In genomic region chr18:62569081-62569480, GRCh38 we compare ENCODE assay signal across 21 cellular contexts. TPM values are rescaled to one million over a fixed set of nuclear protein-coding genes. Genes with fewer than 3 reads are reported as not detected.
DNase-seq lines count a peak whose midpoint lies in the region; ATAC-seq and TF ChIP-seq lines count a peak whose summit lies in the region.
"Had no signal": no experiment of that assay in that cellular context is flagged by ENCODE, and none has a peak within 500 bp of the region (broad histone marks: within the 10 kb centered on the region; RNA-seq: fewer than 3 reads in every experiment).

No MANE protein-coding gene starts in this region.

- H3K27ac Mint-ChIP-seq in activated T-helper 17 cell treated with anti-CD3 and anti-CD28 coated beads, Interleukin-2, amount 50 U/mL, for 72 hours, result peak overlapping the region; percentile 14
- H3K27ac Mint-ChIP-seq in activated naive CD4-positive, alpha-beta T cell treated with anti-CD3 and anti-CD28 coated beads for 36 hours, result no peak overlapping the region
- H3K27ac Mint-ChIP-seq: CD4-positive, CD25-positive, alpha-beta regulatory T cell; GM23338 had no signal

- no peak overlapping the region for H3K9ac ChIP-seq in BLaER1
- H3K9ac ChIP-seq: BLaER1 treated with 17β-estradiol and CSF1 and Interleukin-3, amounts not matched to agents 10 nM and 100 nM had no signal

- no peaks in the 10 kb centered on the region for H3K27me3 Mint-ChIP-seq in activated T-helper 17 cell treated with anti-CD3 and anti-CD28 coated beads, Interleukin-2, amount 50 U/mL, for 72 hours
- H3K27me3 Mint-ChIP-seq in activated naive CD4-positive, alpha-beta T cell treated with anti-CD3 and anti-CD28 coated beads for 36 hours (ENCODE audit: low read depth), result no peaks in the 10 kb centered on the region
- H3K27me3 Mint-ChIP-seq: CD4-positive, CD25-positive, alpha-beta regulatory T cell; CD8-positive, alpha-beta memory T cell had no signal

- no peak for ATAC-seq in activated T-helper 17 cell treated with anti-CD3 and anti-CD28 coated beads, Interleukin-2, amount 50 U/mL, for 72 hours (replicated peaks)
- ATAC-seq in HG03280 (IDR thresholded peaks at IDR 0.05; ENCODE audit: unreplicated experiment), result no peak
- ATAC-seq: GM12878, GM23338 had no signal

- H3K4me1 Mint-ChIP-seq in activated T-helper 17 cell treated with anti-CD3 and anti-CD28 coated beads, Interleukin-2, amount 50 U/mL, for 72 hours, result peaks cover 13% of the 10 kb centered on the region
- peaks cover 2% of the 10 kb centered on the region for H3K4me1 Mint-ChIP-seq in activated naive CD4-positive, alpha-beta T cell treated with anti-CD3 and anti-CD28 coated beads for 36 hours (ENCODE audit: low read depth)

- H3K9me3 ChIP-seq in BLaER1 (peaks cover 15% of the 10 kb centered on the region), tibial artery (no peaks in the 10 kb centered on the region)

- CTCF ChIA-PET in activated naive CD4-positive, alpha-beta T cell treated with anti-CD3 and anti-CD28 coated beads for 36 hours (lab: Charles Lee), result no interaction called here

- H3K27ac ChIP-seq in BLaER1 (no peak overlapping the region), tibial artery (no peak overlapping the region)
- H3K27ac ChIP-seq: BLaER1 treated with 17β-estradiol and CSF1 and Interleukin-3, amounts not matched to agents 10 nM and 100 nM; HL-60 had no signal

- peaks cover 99% of the 10 kb centered on the region for H3K36me3 Mint-ChIP-seq in activated T-helper 17 cell treated with anti-CD3 and anti-CD28 coated beads, Interleukin-2, amount 50 U/mL, for 72 hours (ENCODE audit: low read depth)
- peaks cover 35% of the 10 kb centered on the region for H3K36me3 Mint-ChIP-seq in activated naive CD4-positive, alpha-beta T cell treated with anti-CD3 and anti-CD28 coated beads for 36 hours (ENCODE audit: low read depth)

- DNase-seq in epithelial cell of esophagus (ENCODE audit: low read depth), result peak; percentile 50
- peak; percentile 39 for DNase-seq in renal cortical epithelial cell (ENCODE audit: low read depth)
- no peak for DNase-seq in tibial artery
- DNase-seq in NK-92 treated with Interleukin-12 subunit alpha and Interleukin-12 subunit beta, amount 100 ng/mL, for 24 hours (lab: John Stamatoyannopoulos, UW), result no peak
- no peak for DNase-seq in activated naive CD4-positive, alpha-beta T cell treated with anti-CD3 and anti-CD28 coated beads for 36 hours
- DNase-seq: 8988T; CD4-positive, CD25-positive, alpha-beta regulatory T cell; CD8-positive, alpha-beta memory T cell; COR-L47; DMS 273 treated with DMSO at 0.1 percent for 48 hours; DMS53; DND-41; EL; HCEC 1CT had no signal

- no peak for TF ChIP-seq CTCF in epithelial cell of esophagus (IDR thresholded peaks at IDR 0.05; ENCODE audit: insufficient read depth, low read depth, low read length, missing control alignments)
- no peak for TF ChIP-seq CTCF in tibial artery (IDR thresholded peaks at IDR 0.05)

- H4K20me1 ChIP-seq in BLaER1, result no peaks in the 10 kb centered on the region
- H4K20me1 ChIP-seq: BLaER1 treated with 17β-estradiol and CSF1 and Interleukin-3, amounts not matched to agents 10 nM and 100 nM had no signal

- peak overlapping the region; percentile 27; the same call in 1 of the 2 replicates for H3K4me2 ChIP-seq in BLaER1
- H3K4me2 ChIP-seq: GM23338 had no signal

- intact Hi-C loops in tibial artery (cut with DNase I; ENCODE audit: low total_unique reads), result no loop called here
- intact Hi-C loops in activated naive CD4-positive, alpha-beta T cell treated with anti-CD3 and anti-CD28 coated beads for 36 hours (cut with micrococcal nuclease), result no loop called here

- no peak overlapping the region for H3K4me3 Mint-ChIP-seq in activated T-helper 17 cell treated with anti-CD3 and anti-CD28 coated beads, Interleukin-2, amount 50 U/mL, for 72 hours
- no peak overlapping the region for H3K4me3 Mint-ChIP-seq in activated naive CD4-positive, alpha-beta T cell treated with anti-CD3 and anti-CD28 coated beads for 36 hours
- H3K4me3 Mint-ChIP-seq: CD4-positive, CD25-positive, alpha-beta regulatory T cell; CD8-positive, alpha-beta memory T cell; GM23338 had no signal

- H3K27me3 ChIP-seq in BLaER1 (no peaks in the 10 kb centered on the region), tibial artery (no peaks in the 10 kb centered on the region)
- H3K27me3 ChIP-seq: BLaER1 treated with 17β-estradiol and CSF1 and Interleukin-3, amounts not matched to agents 10 nM and 100 nM had no signal

- H3K9me3 Mint-ChIP-seq in activated T-helper 17 cell treated with anti-CD3 and anti-CD28 coated beads, Interleukin-2, amount 50 U/mL, for 72 hours, result no peaks in the 10 kb centered on the region
- no peaks in the 10 kb centered on the region for H3K9me3 Mint-ChIP-seq in activated naive CD4-positive, alpha-beta T cell treated with anti-CD3 and anti-CD28 coated beads for 36 hours
- H3K9me3 Mint-ChIP-seq: CD8-positive, alpha-beta memory T cell; GM23338 had no signal

- no peak overlapping the region for H3K4me3 ChIP-seq in BLaER1
- no peak overlapping the region for H3K4me3 ChIP-seq in epithelial cell of esophagus (ENCODE audit: low read length)
- no peak overlapping the region for H3K4me3 ChIP-seq in tibial artery
- H3K4me3 ChIP-seq: BLaER1 treated with 17β-estradiol and CSF1 and Interleukin-3, amounts not matched to agents 10 nM and 100 nM; GM12878; GM23338 had no signal

- peaks cover 9% of the 10 kb centered on the region for H3K4me1 ChIP-seq in BLaER1
- peaks cover 0 to 4% (median 0%) of the 10 kb centered on the region in 4 donors for H3K4me1 ChIP-seq in tibial artery

- peaks cover 80% of the 10 kb centered on the region for H3K36me3 ChIP-seq in BLaER1
- H3K36me3 ChIP-seq in tibial artery, result peaks cover 38 to 88% (median 74%) of the 10 kb centered on the region in 3 donors

RNA-seq across cellular contexts. Expression of gene ZCCHC2, which starts 46.3 kb away (rescaled TPM):
- 10 to 100 TPM; 45.4 to 50.4 TPM for total RNA-seq in activated T-helper 17 cell treated with anti-CD3 and anti-CD28 coated beads, Interleukin-2, amount 50 U/mL, for 72 hours
- 6.4 and 11.7 TPM in 2 replicates for total RNA-seq in renal cortical epithelial cell
- 10 to 100 TPM; 22.1 to 23.3 TPM for total RNA-seq in activated naive CD4-positive, alpha-beta T cell treated with anti-CD3 and anti-CD28 coated beads for 36 hours

Comparison
In these comparisons a context has a peak if more than half of its experiments do, and no peak if none do; other contexts are left out.
1. DNase-seq: peak in epithelial cell of esophagus (single experiment) and renal cortical epithelial cell (single experiment); none in tibial artery (0 of 2), NK-92 treated with Interleukin-12 subunit alpha and Interleukin-12 subunit beta, amount 100 ng/mL, for 24 hours (single experiment) and activated naive CD4-positive, alpha-beta T cell treated with anti-CD3 and anti-CD28 coated beads for 36 hours (single experiment).